3 cellular contexts compared by ENCODE assay signal in genomic region chr1:27564710-27565649, GRCh38.
A peak's percentile ranks its signal among the peaks of the same experiment; 100 is the strongest.
TF ChIP-seq lines count a peak whose summit lies in the region.

No MANE protein-coding gene starts in this region.

TF ChIP-seq in SK-N-SH, 30 proteins besides CTCF, POLR2A, EP300 and RAD21 (continued from another document):
- 0 out of 2 replicates have a peak, but pooled peaks have one; percentile 16 for TF ChIP-seq RCOR1 (IDR thresholded peaks at IDR 0.05; ENCODE audit: low read length)

TF ChIP-seq in SK-N-SH treated with all-trans-retinoic acid at 6 μM for 48 hours, 23 proteins besides CTCF, POLR2A, EP300 and RAD21 (continued from another document):
- TF ChIP-seq, protein P1, sequence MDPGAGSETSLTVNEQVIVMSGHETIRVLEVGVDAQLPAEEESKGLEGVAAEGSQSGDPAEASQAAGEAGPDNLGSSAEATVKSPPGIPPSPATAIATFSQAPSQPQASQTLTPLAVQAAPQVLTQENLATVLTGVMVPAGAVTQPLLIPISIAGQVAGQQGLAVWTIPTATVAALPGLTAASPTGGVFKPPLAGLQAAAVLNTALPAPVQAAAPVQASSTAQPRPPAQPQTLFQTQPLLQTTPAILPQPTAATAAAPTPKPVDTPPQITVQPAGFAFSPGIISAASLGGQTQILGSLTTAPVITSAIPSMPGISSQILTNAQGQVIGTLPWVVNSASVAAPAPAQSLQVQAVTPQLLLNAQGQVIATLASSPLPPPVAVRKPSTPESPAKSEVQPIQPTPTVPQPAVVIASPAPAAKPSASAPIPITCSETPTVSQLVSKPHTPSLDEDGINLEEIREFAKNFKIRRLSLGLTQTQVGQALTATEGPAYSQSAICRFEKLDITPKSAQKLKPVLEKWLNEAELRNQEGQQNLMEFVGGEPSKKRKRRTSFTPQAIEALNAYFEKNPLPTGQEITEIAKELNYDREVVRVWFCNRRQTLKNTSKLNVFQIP (CRISPR knock-in tag; IDR thresholded peaks at IDR 0.05; ENCODE audit: borderline replicate concordance, low read depth) = no peak
- TF ChIP-seq OSR1 (CRISPR knock-in tag; IDR thresholded peaks at IDR 0.05) (no peak), ESRRG (CRISPR knock-in tag; IDR thresholded peaks at IDR 0.05) (no peak), ARNTL (CRISPR knock-in tag; IDR thresholded peaks at IDR 0.05; ENCODE audit: borderline replicate concordance, low read depth) (no peak), ZNF8 (CRISPR knock-in tag; IDR thresholded peaks at IDR 0.05) (no peak), BACH2 (CRISPR knock-in tag; IDR thresholded peaks at IDR 0.05; ENCODE audit: borderline replicate concordance) (no peak), TOX (CRISPR knock-in tag; IDR thresholded peaks at IDR 0.05; ENCODE audit: borderline replicate concordance) (no peak), ZC3H10 (CRISPR knock-in tag; IDR thresholded peaks at IDR 0.05) (no peak)
- TF ChIP-seq, protein P2, sequence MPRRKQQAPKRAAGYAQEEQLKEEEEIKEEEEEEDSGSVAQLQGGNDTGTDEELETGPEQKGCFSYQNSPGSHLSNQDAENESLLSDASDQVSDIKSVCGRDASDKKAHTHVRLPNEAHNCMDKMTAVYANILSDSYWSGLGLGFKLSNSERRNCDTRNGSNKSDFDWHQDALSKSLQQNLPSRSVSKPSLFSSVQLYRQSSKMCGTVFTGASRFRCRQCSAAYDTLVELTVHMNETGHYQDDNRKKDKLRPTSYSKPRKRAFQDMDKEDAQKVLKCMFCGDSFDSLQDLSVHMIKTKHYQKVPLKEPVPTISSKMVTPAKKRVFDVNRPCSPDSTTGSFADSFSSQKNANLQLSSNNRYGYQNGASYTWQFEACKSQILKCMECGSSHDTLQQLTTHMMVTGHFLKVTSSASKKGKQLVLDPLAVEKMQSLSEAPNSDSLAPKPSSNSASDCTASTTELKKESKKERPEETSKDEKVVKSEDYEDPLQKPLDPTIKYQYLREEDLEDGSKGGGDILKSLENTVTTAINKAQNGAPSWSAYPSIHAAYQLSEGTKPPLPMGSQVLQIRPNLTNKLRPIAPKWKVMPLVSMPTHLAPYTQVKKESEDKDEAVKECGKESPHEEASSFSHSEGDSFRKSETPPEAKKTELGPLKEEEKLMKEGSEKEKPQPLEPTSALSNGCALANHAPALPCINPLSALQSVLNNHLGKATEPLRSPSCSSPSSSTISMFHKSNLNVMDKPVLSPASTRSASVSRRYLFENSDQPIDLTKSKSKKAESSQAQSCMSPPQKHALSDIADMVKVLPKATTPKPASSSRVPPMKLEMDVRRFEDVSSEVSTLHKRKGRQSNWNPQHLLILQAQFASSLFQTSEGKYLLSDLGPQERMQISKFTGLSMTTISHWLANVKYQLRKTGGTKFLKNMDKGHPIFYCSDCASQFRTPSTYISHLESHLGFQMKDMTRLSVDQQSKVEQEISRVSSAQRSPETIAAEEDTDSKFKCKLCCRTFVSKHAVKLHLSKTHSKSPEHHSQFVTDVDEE (CRISPR knock-in tag; IDR thresholded peaks at IDR 0.05) = no peak

TF ChIP-seq in neural cell, 6 proteins besides CTCF, POLR2A, EP300 and RAD21 (continued from another document):
- TF ChIP-seq TAF1 (IDR thresholded peaks at IDR 0.05; ENCODE audit: low read depth) = no peak
- no peak for TF ChIP-seq SMC3 (conservative IDR thresholded peaks at IDR 0.05; ENCODE audit: poor library complexity)
TF ChIP-seq in neural cell: peak in this region for 0.
